In the genomic region with DNA sequence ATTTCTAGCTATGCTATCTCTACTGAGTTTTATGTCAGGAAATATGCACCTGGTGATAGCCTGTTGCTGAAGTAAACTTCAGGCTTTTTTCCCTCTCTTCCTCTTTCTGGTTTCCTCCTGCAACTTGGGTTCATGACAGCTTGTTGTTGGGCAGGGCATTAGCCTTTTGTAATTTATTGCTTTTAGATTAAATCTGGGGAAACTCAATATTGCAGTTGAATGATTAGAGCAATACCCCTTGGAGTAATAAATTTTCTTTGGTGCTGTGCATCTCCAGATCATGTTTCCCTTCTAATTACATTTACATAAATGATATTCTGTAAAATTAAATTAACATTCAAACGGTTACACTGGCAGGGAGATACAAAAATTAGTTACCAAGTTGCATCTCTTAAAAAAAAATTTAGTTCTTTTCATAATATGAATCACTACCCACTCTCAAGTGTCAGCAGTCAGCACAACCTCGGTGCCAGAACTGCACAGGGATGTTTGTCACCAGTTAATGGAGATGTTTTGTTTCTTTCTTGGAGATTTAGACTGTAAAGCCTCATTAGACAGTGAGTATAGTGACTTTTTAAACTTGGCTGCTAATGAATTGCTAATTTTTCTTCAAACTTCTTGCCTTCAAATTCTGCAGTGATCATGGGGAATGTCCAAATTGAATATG, we compare ENCODE assay signal across 24 cellular contexts.
DNase-seq lines count a peak whose midpoint lies in the region; ATAC-seq and TF ChIP-seq lines count a peak whose summit lies in the region.
"Had no signal": no experiment of that assay in that cellular context is flagged by ENCODE, and none has a peak within 500 bp of the region (broad histone marks: within the 10 kb centered on the region; RNA-seq: fewer than 3 reads in every experiment).

No MANE protein-coding gene starts in this region.

- H3K9me3 Mint-ChIP-seq in nephron = no peaks in the 10 kb centered on the region
- H3K9me3 Mint-ChIP-seq: activated B cell treated with CpG ODN at 0.5 μM for 24 hours had no signal

- ATAC-seq in body of pancreas = peak; percentile 30
- ATAC-seq in stimulated activated naive CD8-positive, alpha-beta T cell treated with anti-CD3 and anti-CD28 coated beads, Interleukin-15, Interleukin-2, amounts not matched to agents 100 U/mL and 50 U/mL, for 24 hours = no peak
- ATAC-seq: effector memory CD8-positive, alpha-beta T cell; HCT116; naive thymus-derived CD8-positive, alpha-beta T cell; stimulated activated naive B cell treated with anti-CD40 and anti-IgM and Interleukin-4, amounts not matched to agents 10 μg/mL and 1 μg/mL and 100 μg/mL, for 72 hours had no signal

- intact Hi-C loops in body of pancreas (cut with DNase I) = no loop called here

- H3K27ac Mint-ChIP-seq in nephron = peak overlapping the region; percentile 64 to 79 (median 74)
- H3K27ac Mint-ChIP-seq: activated B cell treated with CpG ODN at 0.5 μM for 24 hours; activated T-cell treated with anti-CD3 and anti-CD28 coated beads, Interleukin-2, amount 50 U/mL, for 24 hours; CD8-positive, alpha-beta memory T cell; effector memory CD8-positive, alpha-beta T cell; naive thymus-derived CD8-positive, alpha-beta T cell; stimulated activated naive B cell treated with anti-CD40 and anti-IgM and Interleukin-4, amounts not matched to agents 10 μg/mL and 1 μg/mL and 100 μg/mL, for 72 hours had no signal

- TF ChIP-seq CTCF in body of pancreas (IDR thresholded peaks at IDR 0.05) (no peak), nephron (IDR thresholded peaks at IDR 0.05; ENCODE audit: unreplicated experiment in 3 of 3) (no peak)

- H3K27me3 Mint-ChIP-seq in nephron (ENCODE audit: low read depth) = peaks cover 3% of the 10 kb centered on the region
- H3K27me3 Mint-ChIP-seq: activated B cell treated with CpG ODN at 0.5 μM for 24 hours; activated T-cell treated with anti-CD3 and anti-CD28 coated beads, Interleukin-2, amount 50 U/mL, for 24 hours; CD8-positive, alpha-beta memory T cell; effector memory CD8-positive, alpha-beta T cell; stimulated activated naive B cell treated with anti-CD40 and anti-IgM and Interleukin-4, amounts not matched to agents 10 μg/mL and 1 μg/mL and 100 μg/mL, for 72 hours had no signal

- H3K4me3 Mint-ChIP-seq in nephron = no peak overlapping the region
- H3K4me3 Mint-ChIP-seq: activated B cell treated with CpG ODN at 0.5 μM for 24 hours; activated T-cell treated with anti-CD3 and anti-CD28 coated beads, Interleukin-2, amount 50 U/mL, for 24 hours; CD8-positive, alpha-beta memory T cell; effector memory CD8-positive, alpha-beta T cell; naive thymus-derived CD8-positive, alpha-beta T cell; stimulated activated naive B cell treated with anti-CD40 and anti-IgM and Interleukin-4, amounts not matched to agents 10 μg/mL and 1 μg/mL and 100 μg/mL, for 72 hours had no signal

- no peaks in the 10 kb centered on the region for H3K9me3 ChIP-seq in body of pancreas
- H3K9me3 ChIP-seq: SJCRH30, upper lobe of left lung had no signal

- H3K36me3 ChIP-seq in body of pancreas (replicated peaks in 1 of 2; ENCODE audit: insufficient read depth in 1 of 2, low read depth in 2 of 2) = no peaks in the 10 kb centered on the region
- no peaks in the 10 kb centered on the region for H3K36me3 ChIP-seq in H7 (replicated peaks; ENCODE audit: control insufficient read depth, insufficient read depth, low read length)
- H3K36me3 ChIP-seq: SJCRH30, upper lobe of left lung had no signal

- H3K4me1 ChIP-seq in body of pancreas = peaks cover 31% of the 10 kb centered on the region
- H3K4me1 ChIP-seq: SJCRH30 had no signal

- CTCF ChIA-PET in HEK293T (lab: Yijun Ruan, JAX) = no interaction called here

- no peak overlapping the region for H3K4me3 ChIP-seq in body of pancreas
- H3K4me3 ChIP-seq in H7 (ENCODE audit: insufficient read depth, low read depth, low read length) = no peak overlapping the region
- H3K4me3 ChIP-seq: SJCRH30, skin epidermis, upper lobe of left lung had no signal

- peak overlapping the region in 3 of 4 donors; percentile 61 to 83 (median 72) for H3K27ac ChIP-seq in body of pancreas
- H3K27ac ChIP-seq: SJCRH30, skin epidermis, upper lobe of left lung had no signal

- DNase-seq in HEK293T (ENCODE audit: extremely low spot score) (no peak), NOMO-1 treated with DMSO at 0.1 percent for 48 hours (lab: John Stamatoyannopoulos, UW; ENCODE audit: unreplicated experiment) (peak; percentile 45), body of pancreas (no peak), GF-D8 (lab: John Stamatoyannopoulos, UW) (no peak), H7 (no peak), GDM1 (lab: John Stamatoyannopoulos, UW) (no peak)
- DNase-seq in stimulated activated naive CD8-positive, alpha-beta T cell treated with anti-CD3 and anti-CD28 coated beads, Interleukin-15, Interleukin-2, amounts not matched to agents 100 U/mL and 50 U/mL, for 24 hours = no peak
- DNase-seq: activated B cell treated with CpG ODN at 0.5 μM for 24 hours; activated gamma-delta T cell; activated T-cell treated with anti-CD3 and anti-CD28 coated beads, Interleukin-2, amount 50 U/mL, for 24 hours; CD8-positive, alpha-beta memory T cell; cortex of kidney; effector memory CD8-positive, alpha-beta T cell; erythroblast; naive thymus-derived CD8-positive, alpha-beta T cell; NCI-H1417 treated with DMSO at 0.1 percent for 48 hours; NCI-H2081; NCI-H526 treated with DMSO at 0.1 percent for 48 hours; SJCRH30; stimulated activated naive B cell treated with anti-CD40 and anti-IgM and Interleukin-4, amounts not matched to agents 10 μg/mL and 1 μg/mL and 100 μg/mL, for 72 hours had no signal

- peaks cover 3% of the 10 kb centered on the region for H3K36me3 Mint-ChIP-seq in nephron (ENCODE audit: low read depth)
- H3K36me3 Mint-ChIP-seq: CD8-positive, alpha-beta memory T cell; naive thymus-derived CD8-positive, alpha-beta T cell; stimulated activated naive B cell treated with anti-CD40 and anti-IgM and Interleukin-4, amounts not matched to agents 10 μg/mL and 1 μg/mL and 100 μg/mL, for 72 hours had no signal

- H3K27me3 ChIP-seq in body of pancreas (no peaks in the 10 kb centered on the region), H7 (ENCODE audit: control insufficient read depth, insufficient read depth, low read length) (no peaks in the 10 kb centered on the region)
- H3K27me3 ChIP-seq: SJCRH30, upper lobe of left lung had no signal

- POLR2A ChIA-PET in HEK293T (lab: Yijun Ruan, JAX) = no interaction called here

- 27 to 43% methylated on average over 2 of the region's 2 CpGs for WGBS in body of pancreas, 2 donors

- H3K4me1 Mint-ChIP-seq in nephron = peaks cover 21% of the 10 kb centered on the region
- H3K4me1 Mint-ChIP-seq: activated B cell treated with CpG ODN at 0.5 μM for 24 hours; CD8-positive, alpha-beta memory T cell; naive thymus-derived CD8-positive, alpha-beta T cell; stimulated activated naive B cell treated with anti-CD40 and anti-IgM and Interleukin-4, amounts not matched to agents 10 μg/mL and 1 μg/mL and 100 μg/mL, for 72 hours had no signal

- no peak for TF ChIP-seq POLR2A in body of pancreas (IDR thresholded peaks at IDR 0.05)

TF ChIP-seq in HEK293T, 16 proteins besides CTCF, POLR2A, EP300 and RAD21:
- TF ChIP-seq SUZ12 (IDR thresholded peaks at IDR 0.05) = no peak
- TF ChIP-seq FOXK2 (IDR thresholded peaks at IDR 0.05) = no peak
- TF ChIP-seq CTBP1 (IDR thresholded peaks at IDR 0.05; ENCODE audit: borderline replicate concordance) = no peak
- TF ChIP-seq, protein P1, sequence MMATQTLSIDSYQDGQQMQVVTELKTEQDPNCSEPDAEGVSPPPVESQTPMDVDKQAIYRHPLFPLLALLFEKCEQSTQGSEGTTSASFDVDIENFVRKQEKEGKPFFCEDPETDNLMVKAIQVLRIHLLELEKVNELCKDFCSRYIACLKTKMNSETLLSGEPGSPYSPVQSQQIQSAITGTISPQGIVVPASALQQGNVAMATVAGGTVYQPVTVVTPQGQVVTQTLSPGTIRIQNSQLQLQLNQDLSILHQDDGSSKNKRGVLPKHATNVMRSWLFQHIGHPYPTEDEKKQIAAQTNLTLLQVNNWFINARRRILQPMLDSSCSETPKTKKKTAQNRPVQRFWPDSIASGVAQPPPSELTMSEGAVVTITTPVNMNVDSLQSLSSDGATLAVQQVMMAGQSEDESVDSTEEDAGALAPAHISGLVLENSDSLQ (IDR thresholded peaks at IDR 0.05) = peak; percentile 25; the same call in 1 of the 2 replicates
- TF ChIP-seq L3MBTL2 (conservative IDR thresholded peaks at IDR 0.05) = no peak
- no peak for TF ChIP-seq HDGF (IDR thresholded peaks at IDR 0.05; ENCODE audit: borderline replicate concordance)
- no peak for TF ChIP-seq ARNT (IDR thresholded peaks at IDR 0.05)
